In the genomic region with DNA sequence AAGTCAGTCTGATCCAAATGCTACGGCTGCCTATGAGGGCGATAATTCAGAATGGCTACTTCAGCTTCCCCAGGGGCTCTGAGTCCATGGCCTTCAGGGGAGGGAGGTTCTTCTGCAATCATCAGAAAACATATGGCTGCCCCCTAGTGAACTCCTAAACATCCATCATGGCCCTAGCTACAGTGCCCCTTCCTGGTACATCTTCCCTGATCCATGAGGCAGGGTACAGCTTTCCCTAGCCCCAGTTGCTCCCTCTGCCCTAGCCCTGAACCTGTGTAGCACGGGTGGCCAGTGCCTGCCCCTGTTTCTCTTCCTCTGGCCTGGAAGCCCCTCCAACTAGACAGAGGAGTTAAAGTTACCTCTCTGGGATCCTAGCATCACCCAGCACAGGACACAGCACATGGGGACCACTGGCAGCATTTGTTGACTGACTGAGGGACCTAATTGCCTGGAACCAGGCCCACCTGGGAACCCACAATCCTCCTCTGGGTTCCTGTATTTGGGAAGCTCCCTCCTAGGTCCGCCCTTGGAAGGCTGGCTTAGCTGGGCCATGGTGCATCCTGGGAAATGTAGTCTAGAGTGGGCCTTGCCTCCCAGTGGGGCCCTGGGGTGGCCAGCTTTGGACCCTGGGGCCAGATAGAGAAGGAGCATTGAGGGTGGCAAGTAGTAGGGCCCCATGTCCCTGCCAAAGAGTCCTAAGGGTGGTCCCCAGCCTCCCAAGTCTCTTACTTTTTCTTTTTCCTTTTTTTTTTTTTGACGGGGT, we compare ENCODE assay signal across 1 cellular context.
TF ChIP-seq lines count a peak whose summit lies in the region.

No MANE protein-coding gene starts in this region.

TF ChIP-seq in HEK293, 187 proteins besides CTCF, POLR2A, EP300 and RAD21 (continued from another document and continues in another):
- TF ChIP-seq, protein P1, sequence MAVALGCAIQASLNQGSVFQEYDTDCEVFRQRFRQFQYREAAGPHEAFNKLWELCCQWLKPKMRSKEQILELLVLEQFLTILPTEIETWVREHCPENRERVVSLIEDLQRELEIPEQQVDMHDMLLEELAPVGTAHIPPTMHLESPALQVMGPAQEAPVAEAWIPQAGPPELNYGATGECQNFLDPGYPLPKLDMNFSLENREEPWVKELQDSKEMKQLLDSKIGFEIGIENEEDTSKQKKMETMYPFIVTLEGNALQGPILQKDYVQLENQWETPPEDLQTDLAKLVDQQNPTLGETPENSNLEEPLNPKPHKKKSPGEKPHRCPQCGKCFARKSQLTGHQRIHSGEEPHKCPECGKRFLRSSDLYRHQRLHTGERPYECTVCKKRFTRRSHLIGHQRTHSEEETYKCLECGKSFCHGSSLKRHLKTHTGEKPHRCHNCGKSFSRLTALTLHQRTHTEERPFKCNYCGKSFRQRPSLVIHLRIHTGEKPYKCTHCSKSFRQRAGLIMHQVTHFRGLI (tag by site-specific recombination; IDR thresholded peaks at IDR 0.05) = no peak
- TF ChIP-seq, protein P2, sequence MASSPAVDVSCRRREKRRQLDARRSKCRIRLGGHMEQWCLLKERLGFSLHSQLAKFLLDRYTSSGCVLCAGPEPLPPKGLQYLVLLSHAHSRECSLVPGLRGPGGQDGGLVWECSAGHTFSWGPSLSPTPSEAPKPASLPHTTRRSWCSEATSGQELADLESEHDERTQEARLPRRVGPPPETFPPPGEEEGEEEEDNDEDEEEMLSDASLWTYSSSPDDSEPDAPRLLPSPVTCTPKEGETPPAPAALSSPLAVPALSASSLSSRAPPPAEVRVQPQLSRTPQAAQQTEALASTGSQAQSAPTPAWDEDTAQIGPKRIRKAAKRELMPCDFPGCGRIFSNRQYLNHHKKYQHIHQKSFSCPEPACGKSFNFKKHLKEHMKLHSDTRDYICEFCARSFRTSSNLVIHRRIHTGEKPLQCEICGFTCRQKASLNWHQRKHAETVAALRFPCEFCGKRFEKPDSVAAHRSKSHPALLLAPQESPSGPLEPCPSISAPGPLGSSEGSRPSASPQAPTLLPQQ (tag by site-specific recombination; IDR thresholded peaks at IDR 0.05) = peak; percentile 37; the same call in 1 of the 2 replicates
- peak; percentile 81 for TF ChIP-seq SP3 (tag by site-specific recombination; IDR thresholded peaks at IDR 0.05)
- TF ChIP-seq, protein P3, sequence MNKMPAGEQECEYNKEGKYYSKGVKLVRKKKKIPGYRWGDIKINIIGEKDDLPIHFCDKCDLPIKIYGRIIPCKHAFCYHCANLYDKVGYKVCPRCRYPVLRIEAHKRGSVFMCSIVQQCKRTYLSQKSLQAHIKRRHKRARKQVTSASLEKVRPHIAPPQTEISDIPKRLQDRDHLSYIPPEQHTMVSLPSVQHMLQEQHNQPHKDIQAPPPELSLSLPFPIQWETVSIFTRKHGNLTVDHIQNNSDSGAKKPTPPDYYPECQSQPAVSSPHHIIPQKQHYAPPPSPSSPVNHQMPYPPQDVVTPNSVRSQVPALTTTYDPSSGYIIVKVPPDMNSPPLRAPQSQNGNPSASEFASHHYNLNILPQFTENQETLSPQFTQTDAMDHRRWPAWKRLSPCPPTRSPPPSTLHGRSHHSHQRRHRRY (tag by site-specific recombination; IDR thresholded peaks at IDR 0.05) = no peak
- TF ChIP-seq REPIN1 (tag by site-specific recombination; IDR thresholded peaks at IDR 0.05; ENCODE audit: low read depth) = no peak
- no peak for TF ChIP-seq ZNF366 (tag by site-specific recombination; conservative IDR thresholded peaks at IDR 0.05)
- TF ChIP-seq ZIC2 (tag by site-specific recombination; IDR thresholded peaks at IDR 0.05) = no peak
- TF ChIP-seq ZNF629 (tag by site-specific recombination; IDR thresholded peaks at IDR 0.05) = no peak
- 0 out of 2 replicates have a peak, but pooled peaks have one; percentile 52 for TF ChIP-seq ZBTB7A (tag by site-specific recombination; IDR thresholded peaks at IDR 0.05; ENCODE audit: low read depth)
- TF ChIP-seq MEIS1 (CRISPR knock-in tag; IDR thresholded peaks at IDR 0.05; ENCODE audit: borderline replicate concordance) = no peak
- no peak for TF ChIP-seq ZFP41 (tag by site-specific recombination; IDR thresholded peaks at IDR 0.05; ENCODE audit: borderline replicate concordance)
- TF ChIP-seq SP7 (tag by site-specific recombination; IDR thresholded peaks at IDR 0.05) = no peak
- no peak for TF ChIP-seq HOXA7 (CRISPR knock-in tag; IDR thresholded peaks at IDR 0.05; ENCODE audit: borderline replicate concordance)
- TF ChIP-seq ZNF423 (tag by site-specific recombination; IDR thresholded peaks at IDR 0.05) = no peak
- no peak for TF ChIP-seq ZNF624 (tag by site-specific recombination; IDR thresholded peaks at IDR 0.05)
- TF ChIP-seq, protein P4, sequence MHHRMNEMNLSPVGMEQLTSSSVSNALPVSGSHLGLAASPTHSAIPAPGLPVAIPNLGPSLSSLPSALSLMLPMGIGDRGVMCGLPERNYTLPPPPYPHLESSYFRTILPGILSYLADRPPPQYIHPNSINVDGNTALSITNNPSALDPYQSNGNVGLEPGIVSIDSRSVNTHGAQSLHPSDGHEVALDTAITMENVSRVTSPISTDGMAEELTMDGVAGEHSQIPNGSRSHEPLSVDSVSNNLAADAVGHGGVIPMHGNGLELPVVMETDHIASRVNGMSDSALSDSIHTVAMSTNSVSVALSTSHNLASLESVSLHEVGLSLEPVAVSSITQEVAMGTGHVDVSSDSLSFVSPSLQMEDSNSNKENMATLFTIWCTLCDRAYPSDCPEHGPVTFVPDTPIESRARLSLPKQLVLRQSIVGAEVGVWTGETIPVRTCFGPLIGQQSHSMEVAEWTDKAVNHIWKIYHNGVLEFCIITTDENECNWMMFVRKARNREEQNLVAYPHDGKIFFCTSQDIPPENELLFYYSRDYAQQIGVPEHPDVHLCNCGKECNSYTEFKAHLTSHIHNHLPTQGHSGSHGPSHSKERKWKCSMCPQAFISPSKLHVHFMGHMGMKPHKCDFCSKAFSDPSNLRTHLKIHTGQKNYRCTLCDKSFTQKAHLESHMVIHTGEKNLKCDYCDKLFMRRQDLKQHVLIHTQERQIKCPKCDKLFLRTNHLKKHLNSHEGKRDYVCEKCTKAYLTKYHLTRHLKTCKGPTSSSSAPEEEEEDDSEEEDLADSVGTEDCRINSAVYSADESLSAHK (tag by site-specific recombination; IDR thresholded peaks at IDR 0.05) = no peak
- TF ChIP-seq ZNF521 (tag by site-specific recombination; IDR thresholded peaks at IDR 0.05) = no peak
- peak; percentile 85 for TF ChIP-seq ZNF335 (tag by site-specific recombination; conservative IDR thresholded peaks at IDR 0.05)
- TF ChIP-seq ZSCAN30 (tag by site-specific recombination; IDR thresholded peaks at IDR 0.05) = no peak
- no peak for TF ChIP-seq SCRT1 (tag by site-specific recombination; IDR thresholded peaks at IDR 0.05; ENCODE audit: borderline replicate concordance)
- no peak for TF ChIP-seq ZNF707 (tag by site-specific recombination; IDR thresholded peaks at IDR 0.05)
- TF ChIP-seq ZNF501 (tag by site-specific recombination; IDR thresholded peaks at IDR 0.05) = no peak
- TF ChIP-seq, protein P5, sequence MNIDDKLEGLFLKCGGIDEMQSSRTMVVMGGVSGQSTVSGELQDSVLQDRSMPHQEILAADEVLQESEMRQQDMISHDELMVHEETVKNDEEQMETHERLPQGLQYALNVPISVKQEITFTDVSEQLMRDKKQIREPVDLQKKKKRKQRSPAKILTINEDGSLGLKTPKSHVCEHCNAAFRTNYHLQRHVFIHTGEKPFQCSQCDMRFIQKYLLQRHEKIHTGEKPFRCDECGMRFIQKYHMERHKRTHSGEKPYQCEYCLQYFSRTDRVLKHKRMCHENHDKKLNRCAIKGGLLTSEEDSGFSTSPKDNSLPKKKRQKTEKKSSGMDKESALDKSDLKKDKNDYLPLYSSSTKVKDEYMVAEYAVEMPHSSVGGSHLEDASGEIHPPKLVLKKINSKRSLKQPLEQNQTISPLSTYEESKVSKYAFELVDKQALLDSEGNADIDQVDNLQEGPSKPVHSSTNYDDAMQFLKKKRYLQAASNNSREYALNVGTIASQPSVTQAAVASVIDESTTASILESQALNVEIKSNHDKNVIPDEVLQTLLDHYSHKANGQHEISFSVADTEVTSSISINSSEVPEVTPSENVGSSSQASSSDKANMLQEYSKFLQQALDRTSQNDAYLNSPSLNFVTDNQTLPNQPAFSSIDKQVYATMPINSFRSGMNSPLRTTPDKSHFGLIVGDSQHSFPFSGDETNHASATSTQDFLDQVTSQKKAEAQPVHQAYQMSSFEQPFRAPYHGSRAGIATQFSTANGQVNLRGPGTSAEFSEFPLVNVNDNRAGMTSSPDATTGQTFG (tag by site-specific recombination; IDR thresholded peaks at IDR 0.05; ENCODE audit: borderline replicate concordance) = no peak
- TF ChIP-seq, protein P6, sequence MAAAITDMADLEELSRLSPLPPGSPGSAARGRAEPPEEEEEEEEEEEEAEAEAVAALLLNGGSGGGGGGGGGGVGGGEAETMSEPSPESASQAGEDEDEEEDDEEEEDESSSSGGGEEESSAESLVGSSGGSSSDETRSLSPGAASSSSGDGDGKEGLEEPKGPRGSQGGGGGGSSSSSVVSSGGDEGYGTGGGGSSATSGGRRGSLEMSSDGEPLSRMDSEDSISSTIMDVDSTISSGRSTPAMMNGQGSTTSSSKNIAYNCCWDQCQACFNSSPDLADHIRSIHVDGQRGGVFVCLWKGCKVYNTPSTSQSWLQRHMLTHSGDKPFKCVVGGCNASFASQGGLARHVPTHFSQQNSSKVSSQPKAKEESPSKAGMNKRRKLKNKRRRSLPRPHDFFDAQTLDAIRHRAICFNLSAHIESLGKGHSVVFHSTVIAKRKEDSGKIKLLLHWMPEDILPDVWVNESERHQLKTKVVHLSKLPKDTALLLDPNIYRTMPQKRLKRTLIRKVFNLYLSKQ (tag by site-specific recombination; IDR thresholded peaks at IDR 0.05; ENCODE audit: borderline replicate concordance) = no peak
- no peak for TF ChIP-seq GLI2 (tag by site-specific recombination; IDR thresholded peaks at IDR 0.05; ENCODE audit: borderline replicate concordance, low read depth)
- TF ChIP-seq ZNF843 (tag by site-specific recombination; IDR thresholded peaks at IDR 0.05) = no peak
- 0 out of 2 replicates have a peak, but pooled peaks have one; percentile 13 for TF ChIP-seq ZEB2 (tag by site-specific recombination; IDR thresholded peaks at IDR 0.05)
- TF ChIP-seq ZNF202 (tag by site-specific recombination; IDR thresholded peaks at IDR 0.05; ENCODE audit: borderline replicate concordance) = no peak
- TF ChIP-seq ZBTB17 (tag by site-specific recombination; IDR thresholded peaks at IDR 0.05) = peak; percentile 86
- TF ChIP-seq ZNF426 (tag by site-specific recombination; IDR thresholded peaks at IDR 0.05) = no peak
- no peak for TF ChIP-seq ZNF302 (tag by site-specific recombination; IDR thresholded peaks at IDR 0.05; ENCODE audit: low read depth)
- TF ChIP-seq GLIS2 (tag by site-specific recombination; IDR thresholded peaks at IDR 0.05) = peak; percentile 73
- TF ChIP-seq ZNF776 (tag by site-specific recombination; IDR thresholded peaks at IDR 0.05; ENCODE audit: borderline replicate concordance) = no peak
- TF ChIP-seq ZNF16 (tag by site-specific recombination; IDR thresholded peaks at IDR 0.05; ENCODE audit: low read depth) = no peak
- TF ChIP-seq, protein P7, sequence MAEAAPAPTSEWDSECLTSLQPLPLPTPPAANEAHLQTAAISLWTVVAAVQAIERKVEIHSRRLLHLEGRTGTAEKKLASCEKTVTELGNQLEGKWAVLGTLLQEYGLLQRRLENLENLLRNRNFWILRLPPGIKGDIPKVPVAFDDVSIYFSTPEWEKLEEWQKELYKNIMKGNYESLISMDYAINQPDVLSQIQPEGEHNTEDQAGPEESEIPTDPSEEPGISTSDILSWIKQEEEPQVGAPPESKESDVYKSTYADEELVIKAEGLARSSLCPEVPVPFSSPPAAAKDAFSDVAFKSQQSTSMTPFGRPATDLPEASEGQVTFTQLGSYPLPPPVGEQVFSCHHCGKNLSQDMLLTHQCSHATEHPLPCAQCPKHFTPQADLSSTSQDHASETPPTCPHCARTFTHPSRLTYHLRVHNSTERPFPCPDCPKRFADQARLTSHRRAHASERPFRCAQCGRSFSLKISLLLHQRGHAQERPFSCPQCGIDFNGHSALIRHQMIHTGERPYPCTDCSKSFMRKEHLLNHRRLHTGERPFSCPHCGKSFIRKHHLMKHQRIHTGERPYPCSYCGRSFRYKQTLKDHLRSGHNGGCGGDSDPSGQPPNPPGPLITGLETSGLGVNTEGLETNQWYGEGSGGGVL (tag by site-specific recombination; IDR thresholded peaks at IDR 0.05) = 0 out of 2 replicates have a peak, but pooled peaks have one; percentile 24
- peak; percentile 60 for TF ChIP-seq SP2 (tag by site-specific recombination; IDR thresholded peaks at IDR 0.05)
- TF ChIP-seq, protein P8, sequence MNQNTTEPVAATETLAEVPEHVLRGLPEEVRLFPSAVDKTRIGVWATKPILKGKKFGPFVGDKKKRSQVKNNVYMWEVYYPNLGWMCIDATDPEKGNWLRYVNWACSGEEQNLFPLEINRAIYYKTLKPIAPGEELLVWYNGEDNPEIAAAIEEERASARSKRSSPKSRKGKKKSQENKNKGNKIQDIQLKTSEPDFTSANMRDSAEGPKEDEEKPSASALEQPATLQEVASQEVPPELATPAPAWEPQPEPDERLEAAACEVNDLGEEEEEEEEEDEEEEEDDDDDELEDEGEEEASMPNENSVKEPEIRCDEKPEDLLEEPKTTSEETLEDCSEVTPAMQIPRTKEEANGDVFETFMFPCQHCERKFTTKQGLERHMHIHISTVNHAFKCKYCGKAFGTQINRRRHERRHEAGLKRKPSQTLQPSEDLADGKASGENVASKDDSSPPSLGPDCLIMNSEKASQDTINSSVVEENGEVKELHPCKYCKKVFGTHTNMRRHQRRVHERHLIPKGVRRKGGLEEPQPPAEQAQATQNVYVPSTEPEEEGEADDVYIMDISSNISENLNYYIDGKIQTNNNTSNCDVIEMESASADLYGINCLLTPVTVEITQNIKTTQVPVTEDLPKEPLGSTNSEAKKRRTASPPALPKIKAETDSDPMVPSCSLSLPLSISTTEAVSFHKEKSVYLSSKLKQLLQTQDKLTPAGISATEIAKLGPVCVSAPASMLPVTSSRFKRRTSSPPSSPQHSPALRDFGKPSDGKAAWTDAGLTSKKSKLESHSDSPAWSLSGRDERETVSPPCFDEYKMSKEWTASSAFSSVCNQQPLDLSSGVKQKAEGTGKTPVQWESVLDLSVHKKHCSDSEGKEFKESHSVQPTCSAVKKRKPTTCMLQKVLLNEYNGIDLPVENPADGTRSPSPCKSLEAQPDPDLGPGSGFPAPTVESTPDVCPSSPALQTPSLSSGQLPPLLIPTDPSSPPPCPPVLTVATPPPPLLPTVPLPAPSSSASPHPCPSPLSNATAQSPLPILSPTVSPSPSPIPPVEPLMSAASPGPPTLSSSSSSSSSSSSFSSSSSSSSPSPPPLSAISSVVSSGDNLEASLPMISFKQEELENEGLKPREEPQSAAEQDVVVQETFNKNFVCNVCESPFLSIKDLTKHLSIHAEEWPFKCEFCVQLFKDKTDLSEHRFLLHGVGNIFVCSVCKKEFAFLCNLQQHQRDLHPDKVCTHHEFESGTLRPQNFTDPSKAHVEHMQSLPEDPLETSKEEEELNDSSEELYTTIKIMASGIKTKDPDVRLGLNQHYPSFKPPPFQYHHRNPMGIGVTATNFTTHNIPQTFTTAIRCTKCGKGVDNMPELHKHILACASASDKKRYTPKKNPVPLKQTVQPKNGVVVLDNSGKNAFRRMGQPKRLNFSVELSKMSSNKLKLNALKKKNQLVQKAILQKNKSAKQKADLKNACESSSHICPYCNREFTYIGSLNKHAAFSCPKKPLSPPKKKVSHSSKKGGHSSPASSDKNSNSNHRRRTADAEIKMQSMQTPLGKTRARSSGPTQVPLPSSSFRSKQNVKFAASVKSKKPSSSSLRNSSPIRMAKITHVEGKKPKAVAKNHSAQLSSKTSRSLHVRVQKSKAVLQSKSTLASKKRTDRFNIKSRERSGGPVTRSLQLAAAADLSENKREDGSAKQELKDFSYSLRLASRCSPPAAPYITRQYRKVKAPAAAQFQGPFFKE (tag by site-specific recombination; IDR thresholded peaks at IDR 0.05; ENCODE audit: borderline replicate concordance) = no peak
- no peak for TF ChIP-seq EGR2 (tag by site-specific recombination; IDR thresholded peaks at IDR 0.05; ENCODE audit: low read depth)
- TF ChIP-seq GLIS1 (tag by site-specific recombination; IDR thresholded peaks at IDR 0.05) = peak; percentile 87
- peak; percentile 84 for TF ChIP-seq ZNF76 (tag by site-specific recombination; IDR thresholded peaks at IDR 0.05; ENCODE audit: borderline replicate concordance, low read depth)
